9 cellular contexts compared by ENCODE assay signal in genomic region chr20:43752561-43753301, GRCh38. TPM values are rescaled to one million over a fixed set of nuclear protein-coding genes. Genes with fewer than 3 reads are reported as not detected.
DNase-seq lines count a peak whose midpoint lies in the region; ATAC-seq and TF ChIP-seq lines count a peak whose summit lies in the region.
"Had no signal": no experiment of that assay in that cellular context is flagged by ENCODE, and none has a peak within 500 bp of the region (broad histone marks: within the 10 kb centered on the region; RNA-seq: fewer than 3 reads in every experiment).

No MANE protein-coding gene starts in this region.

- CTCF ChIA-PET in AG04449 (lab: Yijun Ruan, JAX), result interaction anchor here (1.3 to 12.1 kb wide), 3 partner anchors 88 to 331 kb away, joined by 3 to 453 read pairs (median 3); no protein-coding TSS in a partner anchor

- H3K27ac ChIP-seq in SJSA1, result peak overlapping the region; percentile 29

- POLR2A ChIA-PET in AG04449 (lab: Yijun Ruan, JAX), result no interaction called here

- no peaks in the 10 kb centered on the region for H3K27me3 ChIP-seq in SJSA1 (replicated peaks)

- H3K4me3 ChIP-seq in AG04449 (ENCODE audit: low read depth, low read length) (no peak overlapping the region), SJSA1 (no peak overlapping the region), fibroblast of the aortic adventitia (ENCODE audit: low read depth, low read length) (no peak overlapping the region)

- H3K36me3 ChIP-seq in SJSA1, result no peaks in the 10 kb centered on the region

- DNase-seq in AG04449 (ENCODE audit: low read depth, low spot score) (peak; percentile 71), SJSA1 (ENCODE audit: low read depth in 1 of 2, low spot score in 2 of 2) (peak; percentile 53 to 73), fibroblast of the aortic adventitia (ENCODE audit: low read depth) (peak; percentile 63), NCI-H82 treated with DMSO at 0.1 percent for 48 hours (lab: John Stamatoyannopoulos, UW; ENCODE audit: unreplicated experiment) (no peak), NCI-H1694 treated with DMSO at 0.1 percent for 48 hours (lab: John Stamatoyannopoulos, UW) (no peak), NCI-H82 (lab: John Stamatoyannopoulos, UW) (no peak)

- peaks cover 48% of the 10 kb centered on the region for H3K4me1 ChIP-seq in SJSA1 (replicated peaks)

- ATAC-seq in GM18520 (IDR thresholded peaks at IDR 0.05; ENCODE audit: unreplicated experiment), result peak; percentile 37
- peak; percentile 41 for ATAC-seq in HG02981 (IDR thresholded peaks at IDR 0.05; ENCODE audit: unreplicated experiment)

- TF ChIP-seq CTCF in AG04449 (IDR thresholded peaks at IDR 0.05; ENCODE audit: insufficient read depth, low read length, missing control alignments), result no peak
- TF ChIP-seq CTCF in fibroblast of the aortic adventitia (IDR thresholded peaks at IDR 0.05; ENCODE audit: insufficient read depth, low read length), result no peak

- H3K9me3 ChIP-seq in SJSA1 (replicated peaks), result no peaks in the 10 kb centered on the region

RNA-seq across cellular contexts. Expression of gene GTSF1L, which starts 25.9 kb away (rescaled TPM):
- not detected in 2 replicates for total RNA-seq in SJSA1 (2014; rRNA removed; shearing (Covaris generic))
- total RNA-seq in fibroblast of the aortic adventitia (ENCODE audit: low replicate concordance), result not detected in 2 replicates
- total RNA-seq: H1 had no signal

Comparison
In these comparisons a context has a peak if more than half of its experiments do, and no peak if none do; other contexts are left out.
1. DNase-seq: peak in AG04449 (single experiment), SJSA1 (2 of 2) and fibroblast of the aortic adventitia (single experiment); none in NCI-H82 treated with DMSO at 0.1 percent for 48 hours (single experiment), NCI-H1694 treated with DMSO at 0.1 percent for 48 hours (single experiment) and NCI-H82 (single experiment).